11 cellular contexts compared by ENCODE assay signal in the genomic region with DNA sequence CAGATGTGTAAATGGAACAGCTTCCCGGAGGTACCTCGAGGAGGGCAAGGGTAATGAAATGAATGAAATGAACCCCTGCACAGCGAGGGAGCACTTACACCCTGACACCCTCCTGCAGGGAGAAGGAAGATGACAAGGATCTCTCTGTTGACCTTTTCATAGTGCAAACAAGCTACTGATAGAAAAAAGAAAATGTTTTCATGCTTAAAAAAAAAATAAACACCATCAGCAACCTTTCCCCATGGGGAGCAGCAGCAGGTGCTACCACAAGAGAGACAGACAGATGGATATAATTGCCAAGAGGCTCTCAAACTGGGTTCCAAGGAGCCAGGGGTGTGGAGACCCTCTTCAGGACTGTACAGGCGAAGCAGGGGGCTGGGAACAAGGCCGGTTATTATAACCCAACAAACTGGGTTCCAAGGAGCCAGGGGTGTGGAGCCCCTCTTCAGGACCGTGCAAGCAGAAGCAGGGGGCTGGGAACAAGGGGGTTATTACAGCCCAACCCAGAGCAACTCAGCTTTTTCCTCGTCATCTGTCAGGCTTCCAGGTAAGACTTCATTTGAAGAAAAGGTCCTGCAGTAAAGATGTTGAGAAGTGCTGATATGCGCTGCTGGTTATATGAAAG. TPM values are rescaled to one million over a fixed set of nuclear protein-coding genes. Genes with fewer than 3 reads are reported as not detected.
DNase-seq lines count a peak whose midpoint lies in the region; ATAC-seq and TF ChIP-seq lines count a peak whose summit lies in the region.
"Had no signal": no experiment of that assay in that cellular context is flagged by ENCODE, and none has a peak within 500 bp of the region (broad histone marks: within the 10 kb centered on the region; RNA-seq: fewer than 3 reads in every experiment).

No MANE protein-coding gene starts in this region.

- H3K9me3 ChIP-seq in gastroesophageal sphincter (no peaks in the 10 kb centered on the region), SK-N-SH (no peaks in the 10 kb centered on the region)
- H3K9me3 ChIP-seq: neutrophil had no signal

- no peaks in the 10 kb centered on the region for H4K20me1 ChIP-seq in SK-N-SH (ENCODE audit: insufficient read depth)

- H3K9ac ChIP-seq in SK-N-SH, result no peak overlapping the region

- DNase-seq in NCI-H2227 (lab: John Stamatoyannopoulos, UW; ENCODE audit: unreplicated experiment), result peak; percentile 62
- no peak for DNase-seq in progenitor cell of endocrine pancreas (ENCODE audit: low spot score, unreplicated experiment)
- DNase-seq in SK-N-SH, result no peak

- no peaks in the 10 kb centered on the region for H3K27me3 Mint-ChIP-seq in progenitor cell of endocrine pancreas

- TF ChIP-seq EP300 in gastroesophageal sphincter (IDR thresholded peaks at IDR 0.05) (no peak), SK-N-SH (IDR thresholded peaks at IDR 0.05; ENCODE audit: borderline replicate concordance in 1 of 2, low read depth in 1 of 2, low read length in 1 of 2) (no peak)

- H3K4me3 ChIP-seq in gastroesophageal sphincter, result no peak overlapping the region
- H3K4me3 ChIP-seq in SK-N-SH (ENCODE audit: low read depth in 2 of 2, low read length in 1 of 2), result no peak overlapping the region

- H3K36me3 ChIP-seq in gastroesophageal sphincter, result no peaks in the 10 kb centered on the region
- H3K36me3 ChIP-seq in SK-N-SH (replicated peaks in 1 of 2; ENCODE audit: control insufficient read depth in 1 of 2, insufficient read depth in 2 of 2, low read length in 1 of 2), result no peaks in the 10 kb centered on the region
- H3K36me3 ChIP-seq: neutrophil had no signal

- CTCF ChIA-PET in SK-N-SH (lab: Yijun Ruan, JAX), result interaction anchor here (0.6 to 1.0 kb wide), 2 partner anchors 32 to 55 kb away, joined by 3 read pairs; no protein-coding TSS in a partner anchor

- no peaks in the 10 kb centered on the region for H3K27me3 ChIP-seq in gastroesophageal sphincter
- H3K27me3 ChIP-seq in SK-N-SH (ENCODE audit: insufficient read depth), result no peaks in the 10 kb centered on the region
- H3K27me3 ChIP-seq: neutrophil had no signal

- 66 to 68% methylated on average over 7 to 8 of the region's 8 CpGs for WGBS in gastroesophageal sphincter (ENCODE audit: low coverage in 1 of 2), 2 donors
- WGBS in SK-N-SH (ENCODE audit: low lambda C conversion rate), result 52% methylated on average over 7 of the region's 8 CpGs

- H3K27ac Mint-ChIP-seq in progenitor cell of endocrine pancreas, result peak overlapping the region; percentile 99
- H3K27ac Mint-ChIP-seq: B cell had no signal

- peak overlapping the region; percentile 2; the same call in 1 of the 2 replicates for H3K27ac ChIP-seq in C4-2B
- H3K27ac ChIP-seq in gastroesophageal sphincter, result peak overlapping the region in 3 of 4 donors; percentile 74 to 78 (median 77)
- H3K27ac ChIP-seq in SK-N-SH (ENCODE audit: low read depth in 2 of 2, low read length in 1 of 2), result no peak overlapping the region; a peak in 1 of 4 replicates
- H3K27ac ChIP-seq: neutrophil had no signal

- no peaks in the 10 kb centered on the region for H3K9me2 ChIP-seq in SK-N-SH

- no peak overlapping the region for H2AFZ ChIP-seq in SK-N-SH (ENCODE audit: low read depth)

- H3K4me1 ChIP-seq in gastroesophageal sphincter (peaks cover 0 to 59% (median 15%) of the 10 kb centered on the region in 3 donors), SK-N-SH (ENCODE audit: control insufficient read depth in 1 of 2, insufficient read depth in 2 of 2, low read depth in 1 of 2, low read length in 1 of 2) (peaks cover 0 to 25% of the 10 kb centered on the region in 2 experiments; a peak in 1 of 4 replicates)

- TF ChIP-seq RAD21 in SK-N-SH (IDR thresholded peaks at IDR 0.05; ENCODE audit: low read length), result no peak

- no peaks in the 10 kb centered on the region for H3K9me3 Mint-ChIP-seq in progenitor cell of endocrine pancreas (ENCODE audit: low read depth)

- ATAC-seq in gastroesophageal sphincter (no peak), HG03045 (IDR thresholded peaks at IDR 0.05; ENCODE audit: unreplicated experiment) (no peak), HG02885 (IDR thresholded peaks at IDR 0.05; ENCODE audit: poor library complexity, unreplicated experiment) (no peak), HG03135 (IDR thresholded peaks at IDR 0.05; ENCODE audit: unreplicated experiment) (no peak)
- ATAC-seq: activated CD4-positive, CD25-positive, alpha-beta regulatory T cell treated with anti-CD3 and anti-CD28 coated beads, Interleukin-2, amount 50 U/mL, for 24 hours had no signal

- no peak for TF ChIP-seq POLR2A in gastroesophageal sphincter (IDR thresholded peaks at IDR 0.05)

- no peaks in the 10 kb centered on the region for H3F3A ChIP-seq in SK-N-SH (replicated peaks; ENCODE audit: insufficient read depth)

- peaks cover 52% of the 10 kb centered on the region for H3K4me1 Mint-ChIP-seq in progenitor cell of endocrine pancreas (ENCODE audit: low read depth)
- H3K4me1 Mint-ChIP-seq: B cell had no signal

- H3K4me2 ChIP-seq in SK-N-SH, result no peak overlapping the region

- H3K79me2 ChIP-seq in SK-N-SH (ENCODE audit: insufficient read depth), result no peaks in the 10 kb centered on the region

- TF ChIP-seq CTCF in C4-2B (conservative IDR thresholded peaks at IDR 0.05) (no peak), gastroesophageal sphincter (IDR thresholded peaks at IDR 0.05) (no peak), progenitor cell of endocrine pancreas (IDR thresholded peaks at IDR 0.05; ENCODE audit: unreplicated experiment) (no peak), SK-N-SH (IDR thresholded peaks at IDR 0.05) (no peak)

- POLR2A ChIA-PET in SK-N-SH (lab: Yijun Ruan, JAX), result no interaction called here

- H3K4me3 Mint-ChIP-seq in progenitor cell of endocrine pancreas (ENCODE audit: low read depth), result peak overlapping the region; percentile 80
- H3K4me3 Mint-ChIP-seq: B cell had no signal

- peaks cover 9% of the 10 kb centered on the region for H3K36me3 Mint-ChIP-seq in progenitor cell of endocrine pancreas (ENCODE audit: insufficient read depth)

TF ChIP-seq in SK-N-SH, 30 proteins besides CTCF, POLR2A, EP300 and RAD21 (continues in another document):
- no peak for TF ChIP-seq TEAD4 (IDR thresholded peaks at IDR 0.05; ENCODE audit: borderline replicate concordance, insufficient read depth)
- no peak for TF ChIP-seq GABPA (IDR thresholded peaks at IDR 0.05; ENCODE audit: low read depth)
- TF ChIP-seq TAF1 (IDR thresholded peaks at IDR 0.05; ENCODE audit: borderline replicate concordance, low read depth, low read length), result no peak
- no peak for TF ChIP-seq USF1 (IDR thresholded peaks at IDR 0.05; ENCODE audit: borderline replicate concordance, low read depth)
- no peak for TF ChIP-seq CHD2 (IDR thresholded peaks at IDR 0.05; ENCODE audit: low read length, partially characterized antibody)
- TF ChIP-seq REST (IDR thresholded peaks at IDR 0.05; ENCODE audit: low read depth, low read length), result no peak
- TF ChIP-seq, protein P1, sequence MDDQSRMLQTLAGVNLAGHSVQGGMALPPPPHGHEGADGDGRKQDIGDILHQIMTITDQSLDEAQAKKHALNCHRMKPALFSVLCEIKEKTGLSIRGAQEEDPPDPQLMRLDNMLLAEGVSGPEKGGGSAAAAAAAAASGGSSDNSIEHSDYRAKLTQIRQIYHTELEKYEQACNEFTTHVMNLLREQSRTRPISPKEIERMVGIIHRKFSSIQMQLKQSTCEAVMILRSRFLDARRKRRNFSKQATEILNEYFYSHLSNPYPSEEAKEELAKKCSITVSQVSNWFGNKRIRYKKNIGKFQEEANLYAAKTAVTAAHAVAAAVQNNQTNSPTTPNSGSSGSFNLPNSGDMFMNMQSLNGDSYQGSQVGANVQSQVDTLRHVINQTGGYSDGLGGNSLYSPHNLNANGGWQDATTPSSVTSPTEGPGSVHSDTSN (IDR thresholded peaks at IDR 0.05), result no peak

RNA-seq across cellular contexts. Expression of gene RPH3AL, which starts 0.7 kb away (rescaled TPM):
- total RNA-seq in gastroesophageal sphincter (10 to 100 TPM in 3 of 4 donors, 1 to 10 TPM in 1; 8.6 to 21.0 (median 17.4) TPM), progenitor cell of endocrine pancreas (47.6 and 47.8 TPM in 2 replicates)
- polyA plus RNA-seq in SK-N-SH (2012; rRNA removed), result 2.9 and 4.4 TPM in 2 replicates
- 1.8 and 2.5 TPM in 2 replicates for polyA plus RNA-seq in SK-N-SH (2012; cell fraction: cytosol; rRNA removed)
- 3.0 and 3.6 TPM in 2 replicates for polyA plus RNA-seq in SK-N-SH (2012; cell fraction: nucleus; rRNA removed)

Comparison
In these comparisons a context has a peak if more than half of its experiments do, and no peak if none do; other contexts are left out.
1. H3K27ac ChIP-seq: peak in C4-2B (single experiment) and gastroesophageal sphincter (3 of 4); none in SK-N-SH (0 of 2).